Comparison of ENCODE assay signal across 28 cellular contexts in genomic region chr18:66143029-66143428, GRCh38.
"Had no signal": no experiment of that assay in that cellular context is flagged by ENCODE, and none has a peak within 500 bp of the region (broad histone marks: within the 10 kb centered on the region; RNA-seq: fewer than 3 reads in every experiment).

No MANE protein-coding gene starts in this region.

- H3K4me3 Mint-ChIP-seq: naive B cell; natural killer cell; nephron progenitor cell; stimulated activated memory B cell treated with anti-CD40 and anti-IgM and Interleukin-4, amounts not matched to agents 10 μg/mL and 1 μg/mL and 100 μg/mL, for 72 hours; stimulated activated naive CD8-positive, alpha-beta T cell treated with anti-CD3 and anti-CD28 coated beads, Interleukin-15, amount 100 ng/mL, for 72 hours had no signal

- H3K4me2 ChIP-seq: smooth muscle cell had no signal

- H3K79me2 ChIP-seq: parathyroid adenoma had no signal

- H3K9me3 ChIP-seq: lower lobe of right lung, neutrophil, right atrium auricular region, right lobe of liver, tibial nerve, upper lobe of left lung, vagina had no signal

- ATAC-seq: left cardiac atrium; left lobe of liver; lower lobe of right lung; natural killer cell; right lobe of liver; stimulated activated memory B cell treated with anti-CD40 and anti-IgM and Interleukin-4, amounts not matched to agents 10 μg/mL and 1 μg/mL and 100 μg/mL, for 72 hours; stimulated activated naive CD8-positive, alpha-beta T cell treated with anti-CD3 and anti-CD28 coated beads, Interleukin-15, amount 100 ng/mL, for 72 hours had no signal

- H3K4me1 Mint-ChIP-seq: naive B cell; natural killer cell; stimulated activated memory B cell treated with anti-CD40 and anti-IgM and Interleukin-4, amounts not matched to agents 10 μg/mL and 1 μg/mL and 100 μg/mL, for 72 hours; stimulated activated naive CD8-positive, alpha-beta T cell treated with anti-CD3 and anti-CD28 coated beads, Interleukin-15, amount 100 ng/mL, for 72 hours had no signal

- H3K27ac Mint-ChIP-seq: naive B cell; natural killer cell; progenitor cell of endocrine pancreas; stimulated activated memory B cell treated with anti-CD40 and anti-IgM and Interleukin-4, amounts not matched to agents 10 μg/mL and 1 μg/mL and 100 μg/mL, for 72 hours; stimulated activated naive CD8-positive, alpha-beta T cell treated with anti-CD3 and anti-CD28 coated beads, Interleukin-15, amount 100 ng/mL, for 72 hours had no signal

- H3K36me3 Mint-ChIP-seq: naive B cell; natural killer cell; stimulated activated memory B cell treated with anti-CD40 and anti-IgM and Interleukin-4, amounts not matched to agents 10 μg/mL and 1 μg/mL and 100 μg/mL, for 72 hours had no signal

- H2AFZ ChIP-seq: parathyroid adenoma had no signal

- H3K27ac ChIP-seq: lower lobe of right lung, neutrophil, parathyroid adenoma, right atrium auricular region, right lobe of liver, tibial nerve, upper lobe of left lung, vagina had no signal

- H3K9ac ChIP-seq: parathyroid adenoma had no signal

- H3K4me1 ChIP-seq: lower lobe of right lung, parathyroid adenoma, right atrium auricular region, right lobe of liver, tibial nerve, upper lobe of left lung, vagina had no signal

- H3K4me3 ChIP-seq: lower lobe of right lung, right atrium auricular region, right lobe of liver, smooth muscle cell, tibial nerve, upper lobe of left lung, vagina had no signal

- H3K27me3 Mint-ChIP-seq: naive B cell; progenitor cell of endocrine pancreas; stimulated activated memory B cell treated with anti-CD40 and anti-IgM and Interleukin-4, amounts not matched to agents 10 μg/mL and 1 μg/mL and 100 μg/mL, for 72 hours; stimulated activated naive CD8-positive, alpha-beta T cell treated with anti-CD3 and anti-CD28 coated beads, Interleukin-15, amount 100 ng/mL, for 72 hours had no signal

- H3K27me3 ChIP-seq: neutrophil, right atrium auricular region, right lobe of liver, tibial nerve, upper lobe of left lung, vagina had no signal

- H3K36me3 ChIP-seq: lower lobe of right lung, neutrophil, right atrium auricular region, right lobe of liver, tibial nerve, upper lobe of left lung, vagina had no signal

- H3K9me3 Mint-ChIP-seq: nephron progenitor cell; stimulated activated naive CD8-positive, alpha-beta T cell treated with anti-CD3 and anti-CD28 coated beads, Interleukin-15, amount 100 ng/mL, for 72 hours had no signal

- DNase-seq: hippocampal formation; kidney glomerular epithelial cell; left cardiac atrium; lower lobe of right lung; mammary epithelial cell; mesenchymal stem cell; naive B cell; natural killer cell; nephron progenitor cell; occipital lobe; right lobe of liver; stimulated activated CD4-positive, alpha-beta T cell treated with anti-CD3 and anti-CD28 coated beads, Interleukin-1b, Interleukin-23, amount 100 ng/mL, for 48 hours; stimulated activated CD4-positive, alpha-beta T cell treated with anti-CD3 and anti-CD28 coated beads, Interleukin-2, amount 100 ng/mL, for 48 hours; stimulated activated CD4-positive, alpha-beta T cell treated with anti-CD3 and anti-CD28 coated beads, Interleukin-4, amount 100 ng/mL, for 4 hours; stimulated activated CD8-positive, alpha-beta memory T cell treated with anti-CD3 and anti-CD28 coated beads, Interleukin-4, amount 100 ng/mL, for 48 hours; stimulated activated naive CD4-positive, alpha-beta T cell treated with Interleukin-2 at 50 U/mL for 16 hours; stimulated activated naive CD8-positive, alpha-beta T cell treated with anti-CD3 and anti-CD28 coated beads, Interleukin-15, amount 100 ng/mL, for 72 hours; substantia nigra; upper lobe of left lung had no signal
